In genomic region chr4:84578540-84579409, GRCh38 we compare ENCODE assay signal across 8 cellular contexts. TPM values are rescaled to one million over a fixed set of nuclear protein-coding genes. Genes with fewer than 3 reads are reported as not detected.
A peak's percentile ranks its signal among the peaks of the same experiment; 100 is the strongest.
DNase-seq lines count a peak whose midpoint lies in the region; ATAC-seq, FAIRE-seq and TF ChIP-seq lines count a peak whose summit lies in the region.

No MANE protein-coding gene starts in this region.

- H3K27ac Mint-ChIP-seq in stimulated activated naive B cell treated with anti-CD40 and anti-IgM and Interleukin-4, amounts not matched to agents 10 μg/mL and 1 μg/mL and 100 μg/mL, for 72 hours, result no peak overlapping the region

- H3K27me3 Mint-ChIP-seq in stimulated activated naive B cell treated with anti-CD40 and anti-IgM and Interleukin-4, amounts not matched to agents 10 μg/mL and 1 μg/mL and 100 μg/mL, for 72 hours, result peaks cover 29 to 41% of the 10 kb centered on the region in 2 donors

- H3K27me3 ChIP-seq in SK-N-SH (ENCODE audit: insufficient read depth) (peaks cover 17% of the 10 kb centered on the region), upper lobe of left lung (peaks cover 0 to 17% (median 1%) of the 10 kb centered on the region in 4 donors)

- peaks cover 6 to 15% of the 10 kb centered on the region in 2 donors for H3K4me1 Mint-ChIP-seq in stimulated activated naive B cell treated with anti-CD40 and anti-IgM and Interleukin-4, amounts not matched to agents 10 μg/mL and 1 μg/mL and 100 μg/mL, for 72 hours

- no peak overlapping the region for H3K9ac ChIP-seq in SK-N-SH

- TF ChIP-seq CTCF in HFF-Myc (IDR thresholded peaks at IDR 0.05; ENCODE audit: low read depth, low read length, missing control alignments) (peak; percentile 60), SK-N-SH (IDR thresholded peaks at IDR 0.05) (peak; percentile 65), upper lobe of left lung (IDR thresholded peaks at IDR 0.05) (peak in 5 of 6 experiments; percentile 21 to 49 (median 42))

- no peaks in the 10 kb centered on the region for H3K9me3 ChIP-seq in SK-N-SH
- H3K9me3 ChIP-seq in upper lobe of left lung, result no peaks in the 10 kb centered on the region

- POLR2A ChIA-PET in SK-N-SH (lab: Yijun Ruan, JAX), result no interaction called here

- CTCF ChIA-PET in SK-N-SH (lab: Yijun Ruan, JAX), result interaction anchor here (0.9 to 1.5 kb wide), 6 partner anchors 14 to 398 kb away, joined by 3 to 9 read pairs (median 4); partner anchors contain the start of gene WDFY3

- H3K4me3 Mint-ChIP-seq in stimulated activated naive B cell treated with anti-CD40 and anti-IgM and Interleukin-4, amounts not matched to agents 10 μg/mL and 1 μg/mL and 100 μg/mL, for 72 hours, result no peak overlapping the region

- H3K36me3 Mint-ChIP-seq in stimulated activated naive B cell treated with anti-CD40 and anti-IgM and Interleukin-4, amounts not matched to agents 10 μg/mL and 1 μg/mL and 100 μg/mL, for 72 hours, result no peaks in the 10 kb centered on the region

- peak; percentile 53 for TF ChIP-seq RAD21 in SK-N-SH (IDR thresholded peaks at IDR 0.05; ENCODE audit: low read length)

- H2AFZ ChIP-seq in SK-N-SH (ENCODE audit: low read depth), result no peak overlapping the region

- H3K4me1 ChIP-seq in SK-N-SH (ENCODE audit: control insufficient read depth in 1 of 2, insufficient read depth in 2 of 2, low read depth in 1 of 2, low read length in 1 of 2), result peaks cover 0 to 12% of the 10 kb centered on the region in 2 experiments; a peak in 1 of 4 replicates
- peaks cover 11 to 18% (median 16%) of the 10 kb centered on the region in 4 donors for H3K4me1 ChIP-seq in upper lobe of left lung

- peak; percentile 13 for DNase-seq in COR-L47 (lab: John Stamatoyannopoulos, UW)
- peak; percentile 11 for DNase-seq in HFF-Myc (ENCODE audit: extremely low read depth, low read depth)
- DNase-seq in SK-N-SH, result peak; percentile 17
- no peak for DNase-seq in frontal cortex (ENCODE audit: low spot score in 2 of 2)
- DNase-seq in upper lobe of left lung, result peak in 1 of 2 donors; percentile 26
- DNase-seq in activated effector memory CD4-positive, alpha-beta T cell treated with Interleukin-2 at 50 U/mL for 16 hours, result no peak
- DNase-seq in stimulated activated naive B cell treated with anti-CD40 and anti-IgM and Interleukin-4, amounts not matched to agents 10 μg/mL and 1 μg/mL and 100 μg/mL, for 72 hours, result no peak

- H3K27ac ChIP-seq in SK-N-SH (ENCODE audit: low read depth in 2 of 2, low read length in 1 of 2) (no peak overlapping the region), upper lobe of left lung (no peak overlapping the region)

- no peak for TF ChIP-seq EP300 in SK-N-SH (IDR thresholded peaks at IDR 0.05; ENCODE audit: borderline replicate concordance in 1 of 2, low read depth in 1 of 2, low read length in 1 of 2)
- no peak for TF ChIP-seq EP300 in upper lobe of left lung (IDR thresholded peaks at IDR 0.05)

- no peaks in the 10 kb centered on the region for H3F3A ChIP-seq in SK-N-SH (replicated peaks; ENCODE audit: insufficient read depth)

- H4K20me1 ChIP-seq in SK-N-SH (ENCODE audit: insufficient read depth), result no peaks in the 10 kb centered on the region

- 45% methylated on average over 4 of the region's 4 CpGs for WGBS in SK-N-SH (ENCODE audit: low lambda C conversion rate)
- 62 to 63% methylated on average over 4 of the region's 4 CpGs for WGBS in upper lobe of left lung, 2 donors

- no peak overlapping the region for H3K4me2 ChIP-seq in SK-N-SH

- no peak overlapping the region for H3K4me3 ChIP-seq in HFF-Myc (replicated peaks; ENCODE audit: low read depth, low read length)
- no peak overlapping the region for H3K4me3 ChIP-seq in SK-N-SH (ENCODE audit: low read depth in 2 of 2, low read length in 1 of 2)
- no peak overlapping the region for H3K4me3 ChIP-seq in upper lobe of left lung

- no peak for TF ChIP-seq POLR2A in upper lobe of left lung (IDR thresholded peaks at IDR 0.05)

- H3K79me2 ChIP-seq in SK-N-SH (ENCODE audit: insufficient read depth), result no peaks in the 10 kb centered on the region

- no peak for ATAC-seq in upper lobe of left lung (ENCODE audit: low FRiP score in 2 of 2)
- ATAC-seq in HG03045 (IDR thresholded peaks at IDR 0.05; ENCODE audit: unreplicated experiment), result no peak
- no peak for ATAC-seq in stimulated activated naive B cell treated with anti-CD40 and anti-IgM and Interleukin-4, amounts not matched to agents 10 μg/mL and 1 μg/mL and 100 μg/mL, for 72 hours (replicated peaks)

- H3K36me3 ChIP-seq in SK-N-SH (replicated peaks in 1 of 2; ENCODE audit: control insufficient read depth in 1 of 2, insufficient read depth in 2 of 2, low read length in 1 of 2) (no peaks in the 10 kb centered on the region), upper lobe of left lung (no peaks in the 10 kb centered on the region)

- FAIRE-seq in frontal cortex (lab: Jason Lieb, UNC), result peak; percentile 15

- no peaks in the 10 kb centered on the region for H3K9me2 ChIP-seq in SK-N-SH

- H3K9me3 Mint-ChIP-seq in stimulated activated naive B cell treated with anti-CD40 and anti-IgM and Interleukin-4, amounts not matched to agents 10 μg/mL and 1 μg/mL and 100 μg/mL, for 72 hours, result no peaks in the 10 kb centered on the region

TF ChIP-seq in SK-N-SH, 30 proteins besides CTCF, POLR2A, EP300 and RAD21:
- TF ChIP-seq USF1 (IDR thresholded peaks at IDR 0.05; ENCODE audit: borderline replicate concordance, low read depth), result no peak
- peak; percentile 41 for TF ChIP-seq SMC3 (IDR thresholded peaks at IDR 0.05; ENCODE audit: low read depth, low read length)

RNA-seq across cellular contexts. Expression of gene CDS1, which starts 4.2 kb away (rescaled TPM):
- polyA plus RNA-seq in SK-N-SH (2012; rRNA removed), result 0.02 and 0.03 TPM in 2 replicates
- 0.03 TPM in 2 replicates for polyA plus RNA-seq in SK-N-SH (2012; cell fraction: cytosol; rRNA removed)
- polyA plus RNA-seq in SK-N-SH (2012; cell fraction: nucleus; rRNA removed), result 0.04 and 0.05 TPM in 2 replicates
- total RNA-seq in frontal cortex (8.6 TPM), upper lobe of left lung (10 to 100 TPM in 5 of 6 donors, 1 to 10 TPM in 1; 6.5 to 39.8 (median 19.2) TPM)

Comparison
In these comparisons a context has a peak if more than half of its experiments do, and no peak if none do; other contexts are left out.
1. DNase-seq: peak in COR-L47 (single experiment), HFF-Myc (single experiment) and SK-N-SH (single experiment); none in frontal cortex (0 of 2), activated effector memory CD4-positive, alpha-beta T cell treated with Interleukin-2 at 50 U/mL for 16 hours (single experiment) and stimulated activated naive B cell treated with anti-CD40 and anti-IgM and Interleukin-4, amounts not matched to agents 10 μg/mL and 1 μg/mL and 100 μg/mL, for 72 hours (single experiment).
2. Peak in every context shown above with its lines, with median percentiles within 50 percentile points of each other: CTCF ChIP-seq.